ENCODE assay signal across 8 cellular contexts in the genomic region with DNA sequence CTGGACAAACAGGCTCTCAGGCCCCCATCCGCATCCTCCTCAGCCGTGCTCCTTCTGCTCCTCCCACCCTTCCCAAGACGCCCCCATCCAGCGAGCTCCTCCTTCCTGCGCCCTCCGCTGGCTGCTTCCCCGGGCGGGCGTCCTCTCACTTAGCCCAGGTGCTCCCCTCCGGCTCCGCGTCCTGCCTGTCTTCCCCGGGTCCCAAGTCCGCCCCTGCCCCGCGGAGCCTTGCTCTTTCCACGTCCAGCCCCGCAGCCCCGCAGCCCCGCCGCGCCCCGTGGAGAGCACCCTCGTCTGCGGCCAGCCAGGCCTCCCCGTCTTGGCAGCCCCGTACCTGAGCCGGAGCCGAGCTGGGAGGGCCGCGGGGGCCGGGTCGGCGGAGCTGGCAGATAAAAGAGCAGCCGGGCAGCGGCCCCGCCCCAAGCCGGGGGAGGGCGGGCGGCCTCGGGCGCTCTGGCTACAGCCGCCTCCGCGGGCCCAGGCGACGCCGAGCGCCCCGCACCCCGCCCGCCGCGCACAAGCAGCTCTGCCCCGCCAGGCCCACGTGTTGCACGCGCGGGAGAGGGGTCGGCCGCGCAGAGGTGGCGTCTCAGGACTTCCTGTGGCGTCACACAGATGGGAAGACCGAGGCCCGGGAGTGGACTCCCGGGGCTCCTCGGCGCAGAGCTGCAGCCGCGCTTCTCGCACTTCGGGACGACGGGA. TPM values are rescaled to one million over a fixed set of nuclear protein-coding genes. Genes with fewer than 3 reads are reported as not detected.
DNase-seq lines count a peak whose midpoint lies in the region; TF ChIP-seq lines count a peak whose summit lies in the region.

Gene PAQR7, minus strand, starts transcription at position 555 of the 702 bp plus-strand sequence. CDS start 11,869 bp downstream, outside the sequence.

- no peaks in the 10 kb centered on the region for H3F3A ChIP-seq in SU-DHL-6 (ENCODE audit: insufficient read depth)

- H3K9ac ChIP-seq in HUES64 (ENCODE audit: low read depth, low read length) (peak within 1 kb of the TSS; percentile 58), SU-DHL-6 (ENCODE audit: low read length) (peak within 1 kb of the TSS; percentile 52)

- TF ChIP-seq POLR2A in ovary (IDR thresholded peaks at IDR 0.05) (peak; percentile 71), tibial nerve (IDR thresholded peaks at IDR 0.05) (peak; percentile 62 to 69)

- DNase-seq in NCI-H82 (lab: John Stamatoyannopoulos, UW): peak; percentile 67
- DNase-seq in NCI-H82 treated with DMSO at 0.1 percent for 48 hours (lab: John Stamatoyannopoulos, UW; ENCODE audit: unreplicated experiment): no peak
- peak; percentile 26 for DNase-seq in activated naive CD8-positive, alpha-beta T cell treated with anti-CD3 and anti-CD28 coated beads, Interleukin-2, amount 50 U/mL, for 16 hours (ENCODE audit: low read depth, low spot score)
- DNase-seq in cardiac septum (ENCODE audit: low spot score): peak; percentile 89
- peak; percentile 81 to 88 (median 86) for DNase-seq in ovary
- peak; percentile 40 to 44 for DNase-seq in tibial nerve (ENCODE audit: low spot score in 2 of 2)

- intact Hi-C loops in cardiac septum (cut with DNase I): no loop called here
- intact Hi-C loops in ovary (cut with DNase I): loop anchor here in 2 of 4 donors (10.0 kb wide), 1 partner anchor 51 kb away; no protein-coding TSS in a partner anchor

- peak within 1 kb of the TSS; percentile 71 for H2AFZ ChIP-seq in SU-DHL-6 (ENCODE audit: low read depth, low read length, severe bottlenecking)

- under 1% methylated on average over 75 of the region's 75 CpGs for WGBS in HUES64
- WGBS in ovary, 3 donors: 0 to 1% (median 0%) methylated on average over 32 to 75 of the region's 75 CpGs
- 0 to 1% methylated on average over 32 to 71 of the region's 75 CpGs for WGBS in tibial nerve, 2 donors

- TF ChIP-seq CTCF in SU-DHL-6 (IDR thresholded peaks at IDR 0.05; ENCODE audit: insufficient read depth, low read length, poor library complexity, severe bottlenecking): no peak
- no peak for TF ChIP-seq CTCF in ovary (IDR thresholded peaks at IDR 0.05)
- TF ChIP-seq CTCF in tibial nerve (IDR thresholded peaks at IDR 0.05): no peak

- H3K4me3 ChIP-seq in HUES64 (ENCODE audit: low read length) (peak within 1 kb of the TSS; percentile 56), SU-DHL-6 (ENCODE audit: insufficient read depth, low read length, poor library complexity, severe bottlenecking) (peak within 1 kb of the TSS; percentile 55), ovary (peak within 1 kb of the TSS; percentile 56), tibial nerve (peak within 1 kb of the TSS; percentile 62 to 93 (median 86))

- H3K4me2 ChIP-seq in SU-DHL-6 (ENCODE audit: low read depth, low read length, poor library complexity, severe bottlenecking): peak within 1 kb of the TSS; percentile 67

- no peaks in the 10 kb centered on the region for H3K9me2 ChIP-seq in SU-DHL-6 (replicated peaks; ENCODE audit: insufficient read depth, low read length)

- no peaks in the 10 kb centered on the region for H4K20me1 ChIP-seq in SU-DHL-6 (ENCODE audit: low read depth, low read length)

- H3K36me3 ChIP-seq in HUES64 (ENCODE audit: insufficient read depth, low read length) (no peaks in the 10 kb centered on the region), SU-DHL-6 (ENCODE audit: low read length) (no peaks in the 10 kb centered on the region), ovary (no peaks in the 10 kb centered on the region), tibial nerve (peaks cover 0 to 4% (median 0%) of the 10 kb centered on the region in 3 donors)

- TF ChIP-seq EP300 in ovary (IDR thresholded peaks at IDR 0.05): no peak
- TF ChIP-seq EP300 in tibial nerve (IDR thresholded peaks at IDR 0.05): peak in 1 of 2 donors; percentile 69

- H3K4me1 ChIP-seq in HUES64 (ENCODE audit: insufficient read depth, low read length): peaks cover 15% of the 10 kb centered on the region
- H3K4me1 ChIP-seq in ovary (ENCODE audit: insufficient read depth): peaks cover 45% of the 10 kb centered on the region
- peaks cover 0 to 53% (median 26%) of the 10 kb centered on the region in 4 donors for H3K4me1 ChIP-seq in tibial nerve

- H3K27ac ChIP-seq in HUES64 (ENCODE audit: low read depth, low read length) (peak within 1 kb of the TSS; percentile 75; the same call in 1 of the 2 replicates), SU-DHL-6 (ENCODE audit: low read depth, low read length) (no peak within 1 kb of the TSS), ovary (peak within 1 kb of the TSS; percentile 91 to 97), tibial nerve (peak within 1 kb of the TSS; percentile 66 to 95 (median 88))

- H3K9me3 ChIP-seq in HUES64 (ENCODE audit: insufficient read depth, low read depth, low read length): no peaks in the 10 kb centered on the region
- H3K9me3 ChIP-seq in SU-DHL-6 (ENCODE audit: insufficient read depth, low read length): no peaks in the 10 kb centered on the region
- no peaks in the 10 kb centered on the region for H3K9me3 ChIP-seq in ovary
- no peaks in the 10 kb centered on the region for H3K9me3 ChIP-seq in tibial nerve

- H3K27me3 ChIP-seq in HUES64 (ENCODE audit: insufficient read depth, low read length) (peaks cover 23% of the 10 kb centered on the region), SU-DHL-6 (ENCODE audit: low read length) (no peaks in the 10 kb centered on the region), ovary (no peaks in the 10 kb centered on the region), tibial nerve (no peaks in the 10 kb centered on the region)

- H3K79me2 ChIP-seq in SU-DHL-6 (ENCODE audit: insufficient read depth, low read length): no peaks in the 10 kb centered on the region

RNA-seq across cellular contexts. Expression of gene PAQR7, which starts in this region (rescaled TPM):
- 2.7 TPM for polyA plus RNA-seq in HUES64 (2013, experiment 1 of 2)
- polyA plus RNA-seq in HUES64 (2013, experiment 2 of 2): 4.4 TPM
- total RNA-seq in cardiac septum (2.4 TPM), ovary (10 to 100 TPM in 6 of 7 donors, 1 to 10 TPM in 1; 8.6 to 98.1 (median 72.2) TPM), tibial nerve (1 to 10 TPM; 5.4 to 8.7 (median 7.5) TPM)
- 10 to 100 TPM; 19.4 to 23.3 TPM for polyA plus RNA-seq in ovary
